ENCODE assay signal across 8 cellular contexts in the genomic region with DNA sequence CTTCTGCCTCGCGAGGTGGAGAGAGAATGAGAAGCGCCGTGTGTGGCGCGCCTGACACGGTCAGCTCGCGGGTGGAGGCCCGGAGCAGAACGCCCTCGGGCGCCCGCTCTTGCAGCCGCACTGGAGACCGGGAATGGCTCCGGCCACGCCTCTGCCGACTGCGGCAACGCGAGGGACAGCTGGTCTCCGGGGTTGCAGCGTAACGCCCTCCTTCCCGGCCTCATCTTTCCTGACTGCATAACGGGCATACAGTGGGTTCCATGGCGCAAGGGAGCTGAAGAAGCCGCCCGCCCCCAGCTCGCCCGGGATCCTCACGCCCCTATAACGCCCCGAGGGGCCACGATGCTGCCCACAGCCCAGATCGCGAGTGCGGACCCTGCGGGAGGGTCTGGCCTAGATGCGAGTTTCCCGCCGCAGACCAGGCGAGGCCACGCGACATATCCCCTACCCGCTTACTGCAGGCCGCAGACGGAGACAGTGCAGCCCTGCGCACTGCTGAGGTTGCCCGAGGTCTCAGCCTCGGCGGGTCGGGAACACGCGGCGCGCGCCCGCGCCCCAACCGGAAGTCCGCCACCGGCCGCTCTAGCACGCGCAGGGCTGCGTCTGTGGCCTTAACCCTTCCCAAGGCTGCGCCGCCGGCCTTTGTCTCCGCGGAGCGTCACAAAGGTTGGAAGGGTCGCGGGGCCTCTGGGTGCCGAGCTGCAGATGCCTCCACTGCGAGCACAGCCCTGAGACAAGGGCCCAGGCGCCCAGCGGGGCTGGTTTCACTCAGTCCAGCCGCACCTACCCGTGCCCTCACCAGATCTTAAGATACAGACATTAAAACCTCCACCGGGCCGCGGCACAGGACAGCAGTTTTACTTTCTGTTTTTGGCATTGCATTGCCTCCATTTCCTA. TPM values are rescaled to one million over a fixed set of nuclear protein-coding genes. Genes with fewer than 3 reads are reported as not detected.
DNase-seq lines count a peak whose midpoint lies in the region; ATAC-seq and TF ChIP-seq lines count a peak whose summit lies in the region.

No MANE protein-coding gene starts in this region.

- H3K4me1 Mint-ChIP-seq in activated B cell treated with CpG ODN at 0.5 μM for 24 hours, result peaks cover 37% of the 10 kb centered on the region

- H3K9me3 Mint-ChIP-seq in activated B cell treated with CpG ODN at 0.5 μM for 24 hours, result no peaks in the 10 kb centered on the region

- H3K9me3 ChIP-seq in spleen, result no peaks in the 10 kb centered on the region

- POLR2A ChIA-PET in AG04449 (lab: Yijun Ruan, JAX), result interaction anchor here (0.6 to 1.8 kb wide), 10 partner anchors 11 to 88 kb away, joined by 3 to 17 read pairs (median 7); partner anchors contain the start of genes BCL7C, CTF1 and ZNF629
- POLR2A ChIA-PET in activated B cell treated with CpG ODN at 0.5 μM for 24 hours (lab: Charles Lee), result interaction anchor here (0.5 to 5.2 kb wide), 30 partner anchors 10 to 1153 kb away, joined by 3 to 77 read pairs (median 5); partner anchors contain the start of genes ALDOA, ARMC5, BCL7C and CTF1

- peak overlapping the region; percentile 87 to 97 (median 96) for H3K27ac ChIP-seq in spleen

- ATAC-seq in GM18867 (IDR thresholded peaks at IDR 0.05; ENCODE audit: unreplicated experiment), result peak; percentile 72
- peak; percentile 80 for ATAC-seq in HG03097 (IDR thresholded peaks at IDR 0.05; ENCODE audit: low FRiP score, unreplicated experiment)
- ATAC-seq in activated B cell treated with CpG ODN at 0.5 μM for 24 hours (ENCODE audit: low read depth), result peak; percentile 83

- peak; percentile 35 to 77 (median 41) for TF ChIP-seq POLR2A in spleen (IDR thresholded peaks at IDR 0.05)

- DNase-seq in AG04449 (ENCODE audit: low read depth, low spot score), result no peak
- DNase-seq in NCI-H2196 (lab: John Stamatoyannopoulos, UW; ENCODE audit: unreplicated experiment), result peak; percentile 94
- DNase-seq in activated B cell treated with CpG ODN at 0.5 μM for 24 hours, result peak; percentile 90
- DNase-seq in cardiac fibroblast (ENCODE audit: low read depth in 2 of 2), result peak; percentile 90 to 92
- DNase-seq in inferior parietal cortex (ENCODE audit: extremely low spot score), result peak; percentile 91
- peak; percentile 99 for DNase-seq in spleen

- intact Hi-C loops in activated B cell treated with CpG ODN at 0.5 μM for 24 hours (cut with micrococcal nuclease), result loop anchor here (1.0 to 2.0 kb wide), 9 partner anchors 22 to 584 kb away; partner anchors contain the start of genes ARMC5, CFAP119, FBRS and RNF40
- intact Hi-C loops in spleen (cut with DNase I; ENCODE audit: low total_unique reads), result no loop called here

- no peak for TF ChIP-seq CTCF in AG04449 (IDR thresholded peaks at IDR 0.05; ENCODE audit: insufficient read depth, low read length, missing control alignments)
- no peak for TF ChIP-seq CTCF in activated B cell treated with CpG ODN at 0.5 μM for 24 hours (IDR thresholded peaks at IDR 0.05)
- no peak for TF ChIP-seq CTCF in cardiac fibroblast (IDR thresholded peaks at IDR 0.05; ENCODE audit: low read depth, low read length)
- TF ChIP-seq CTCF in spleen (IDR thresholded peaks at IDR 0.05 in 8 of 11, conservative IDR thresholded peaks at IDR 0.05 in 3 of 11), result peak in 3 of 11 experiments; percentile 8 to 29 (median 18)

- 0% methylated on average over 51 to 85 of the region's 85 CpGs for WGBS in spleen, 5 donors

- H3K27me3 ChIP-seq in spleen (replicated peaks in 1 of 7), result no peaks in the 10 kb centered on the region

- peak overlapping the region; percentile 94 for H3K4me3 Mint-ChIP-seq in activated B cell treated with CpG ODN at 0.5 μM for 24 hours

- peaks cover 0 to 19% (median 5%) of the 10 kb centered on the region in 6 donors for H3K36me3 ChIP-seq in spleen

- H3K4me1 ChIP-seq in spleen, result peaks cover 14 to 63% (median 35%) of the 10 kb centered on the region in 6 donors

- H3K4me3 ChIP-seq in AG04449 (ENCODE audit: low read depth, low read length), result peak overlapping the region; percentile 93
- peak overlapping the region; percentile 86 to 97 for H3K4me3 ChIP-seq in cardiac fibroblast (replicated peaks in 1 of 2; ENCODE audit: low read depth in 2 of 2, low read length in 2 of 2)
- H3K4me3 ChIP-seq in spleen, result peak overlapping the region; percentile 48 to 99 (median 89)

- CTCF ChIA-PET in AG04449 (lab: Yijun Ruan, JAX), result interaction anchor here (0.8 to 6.3 kb wide), 7 partner anchors 21 to 67 kb away, joined by 3 to 35 read pairs (median 4); partner anchors contain the start of gene CTF1
- CTCF ChIA-PET in activated B cell treated with CpG ODN at 0.5 μM for 24 hours (lab: Charles Lee), result interaction anchor here (1.0 to 3.6 kb wide), 3 partner anchors 27 to 70 kb away, joined by 4 to 22 read pairs (median 8); no protein-coding TSS in a partner anchor

- H3K27ac Mint-ChIP-seq in activated B cell treated with CpG ODN at 0.5 μM for 24 hours, result peak overlapping the region; percentile 95

- H3K27me3 Mint-ChIP-seq in activated B cell treated with CpG ODN at 0.5 μM for 24 hours, result no peaks in the 10 kb centered on the region

- H3K36me3 Mint-ChIP-seq in activated B cell treated with CpG ODN at 0.5 μM for 24 hours (ENCODE audit: low read depth), result peaks cover 19% of the 10 kb centered on the region

RNA-seq across cellular contexts. Expression of gene BCL7C, which starts 18.8 kb away (rescaled TPM):
- total RNA-seq in activated B cell treated with CpG ODN at 0.5 μM for 24 hours (32.2 and 35.7 TPM in 2 replicates), spleen (10 to 100 TPM; 15.5 to 24.3 (median 21.6) TPM)
- polyA plus RNA-seq in spleen, result 10 to 100 TPM; 35.6 to 38.7 (median 37.8) TPM

RNA-seq across cellular contexts. Expression of gene CTF1, which starts 21.3 kb away (rescaled TPM):
- total RNA-seq in activated B cell treated with CpG ODN at 0.5 μM for 24 hours (0.56 and 0.62 TPM in 2 replicates), spleen (1 to 10 TPM in 5 of 7 donors, under 1 TPM in 1, not detected in 1; 0.68 to 3.3 (median 1.4) TPM)
- 1 to 10 TPM in 2 of 3 donors, under 1 TPM in 1; 0.61 to 1.3 (median 1.1) TPM for polyA plus RNA-seq in spleen

RNA-seq across cellular contexts. Expression of gene FBXL19, which starts 48.3 kb away (rescaled TPM):
- total RNA-seq in activated B cell treated with CpG ODN at 0.5 μM for 24 hours (20.3 and 24.2 TPM in 2 replicates), spleen (10 to 100 TPM; 12.4 to 21.0 (median 17.8) TPM)
- 10 to 100 TPM in 1 of 3 donors, 1 to 10 TPM in 2; 4.3 to 24.7 (median 5.5) TPM for polyA plus RNA-seq in spleen
